8 cellular contexts compared by ENCODE assay signal in genomic region chr2:239259603-239260298, GRCh38.
A peak's percentile ranks its signal among the peaks of the same experiment; 100 is the strongest.
DNase-seq lines count a peak whose midpoint lies in the region; ATAC-seq and TF ChIP-seq lines count a peak whose summit lies in the region.

No MANE protein-coding gene starts in this region.

- H3K9me3 ChIP-seq in CD4-positive, CD25-positive, alpha-beta regulatory T cell (ENCODE audit: control insufficient read depth in 2 of 2, low read length in 2 of 2) = peaks cover 0 to 3% of the 10 kb centered on the region in 2 experiments
- 0 out of 2 replicates have a peak, but pooled peaks cover 5% of the 10 kb centered on the region for H3K9me3 ChIP-seq in Panc1 (ENCODE audit: control insufficient read depth, insufficient read depth, low read depth, low read length)

- POLR2A ChIA-PET in Panc1 (lab: Charles Lee) = no interaction called here

- peak overlapping the region; percentile 89 to 91 (median 90) for H3K27ac Mint-ChIP-seq in CD4-positive, CD25-positive, alpha-beta regulatory T cell

- H3K27ac ChIP-seq in CD4-positive, CD25-positive, alpha-beta regulatory T cell (ENCODE audit: insufficient read depth, low read length, poor library complexity, severe bottlenecking) = peak overlapping the region; percentile 55
- no peak overlapping the region for H3K27ac ChIP-seq in Panc1 (ENCODE audit: low read length)

- no peak for TF ChIP-seq CTCF in Panc1 (IDR thresholded peaks at IDR 0.05)

- in situ Hi-C loops in Panc1 (cut with HindIII; ENCODE audit: low pct_unique_long_range_greater_than_20kb, low sequenced_read_pairs) = no loop called here

- H3K27me3 Mint-ChIP-seq in CD4-positive, CD25-positive, alpha-beta regulatory T cell = no peaks in the 10 kb centered on the region

- H3K4me1 ChIP-seq in CD4-positive, CD25-positive, alpha-beta regulatory T cell (ENCODE audit: control insufficient read depth, insufficient read depth, low read length, poor library complexity, severe bottlenecking) = peaks cover 72% of the 10 kb centered on the region
- H3K4me1 ChIP-seq in Panc1 (ENCODE audit: control insufficient read depth, insufficient read depth, low read length) = peaks cover 5% of the 10 kb centered on the region

- no TSS peak for BruUV-seq in Panc1 (replicated peaks; lab: Mats Ljungman, UMichigan)

- H3K36me3 Mint-ChIP-seq in CD4-positive, CD25-positive, alpha-beta regulatory T cell = peaks cover 19% of the 10 kb centered on the region

- DNase-seq in CD4-positive, CD25-positive, alpha-beta regulatory T cell = peak in 2 of 3 donors; percentile 26 to 66
- DNase-seq in Panc1 (ENCODE audit: low read depth, low spot score) (no peak), left kidney (ENCODE audit: low read depth, low spot score) (peak; percentile 71), NCI-H146 (lab: John Stamatoyannopoulos, UW) (no peak), HuH-7.5 (ENCODE audit: low spot score) (no peak), kidney glomerular epithelial cell (lab: John Stamatoyannopoulos, UW) (no peak)
- no peak for DNase-seq in stimulated activated CD4-positive, alpha-beta T cell treated with anti-CD3 and anti-CD28 coated beads, Interleukin-4, amount 100 ng/mL, for 4 hours

- peak overlapping the region; percentile 78 to 84 (median 81) for H3K4me3 Mint-ChIP-seq in CD4-positive, CD25-positive, alpha-beta regulatory T cell

- H3K9me3 Mint-ChIP-seq in CD4-positive, CD25-positive, alpha-beta regulatory T cell = peaks cover 0 to 14% (median 2%) of the 10 kb centered on the region in 7 donors

- intact Hi-C loops in Panc1 (cut with micrococcal nuclease; ENCODE audit: unreplicated experiment) = no loop called here

- no peaks in the 10 kb centered on the region for H3K27me3 ChIP-seq in CD4-positive, CD25-positive, alpha-beta regulatory T cell (ENCODE audit: control insufficient read depth, insufficient read depth, low read length)
- no peaks in the 10 kb centered on the region for H3K27me3 ChIP-seq in Panc1 (ENCODE audit: control insufficient read depth, insufficient read depth, low read length)

- peak overlapping the region; percentile 83 for H3K4me3 ChIP-seq in CD4-positive, CD25-positive, alpha-beta regulatory T cell (ENCODE audit: low read depth, low read length)
- no peak overlapping the region for H3K4me3 ChIP-seq in Panc1 (ENCODE audit: low read depth in 2 of 2, low read length in 2 of 2)

- H3K4me1 Mint-ChIP-seq in CD4-positive, CD25-positive, alpha-beta regulatory T cell = peaks cover 27 to 94% (median 62%) of the 10 kb centered on the region in 4 donors

- peaks cover 11% of the 10 kb centered on the region for H3K36me3 ChIP-seq in CD4-positive, CD25-positive, alpha-beta regulatory T cell (ENCODE audit: control insufficient read depth, insufficient read depth, low read length)
- no peaks in the 10 kb centered on the region for H3K36me3 ChIP-seq in Panc1 (ENCODE audit: control insufficient read depth, insufficient read depth, low read length)

- CTCF ChIA-PET in Panc1 (lab: Charles Lee) = no interaction called here

- peak in 1 of 2 donors; percentile 28 for ATAC-seq in CD4-positive, CD25-positive, alpha-beta regulatory T cell (ENCODE audit: low read depth in 2 of 2)
- ATAC-seq in GM21717 (IDR thresholded peaks at IDR 0.05; ENCODE audit: unreplicated experiment) = peak; percentile 61
- ATAC-seq in Panc1 = peak; percentile 44; the same call in 1 of the 2 replicates

Comparison
In these comparisons a context has a peak if more than half of its experiments do, and no peak if none do; other contexts are left out.
1. DNase-seq: peak in CD4-positive, CD25-positive, alpha-beta regulatory T cell (2 of 3) and left kidney (single experiment); none in Panc1 (single experiment), NCI-H146 (single experiment), HuH-7.5 (single experiment), kidney glomerular epithelial cell (single experiment) and stimulated activated CD4-positive, alpha-beta T cell treated with anti-CD3 and anti-CD28 coated beads, Interleukin-4, amount 100 ng/mL, for 4 hours (0 of 2).